In the genomic region with DNA sequence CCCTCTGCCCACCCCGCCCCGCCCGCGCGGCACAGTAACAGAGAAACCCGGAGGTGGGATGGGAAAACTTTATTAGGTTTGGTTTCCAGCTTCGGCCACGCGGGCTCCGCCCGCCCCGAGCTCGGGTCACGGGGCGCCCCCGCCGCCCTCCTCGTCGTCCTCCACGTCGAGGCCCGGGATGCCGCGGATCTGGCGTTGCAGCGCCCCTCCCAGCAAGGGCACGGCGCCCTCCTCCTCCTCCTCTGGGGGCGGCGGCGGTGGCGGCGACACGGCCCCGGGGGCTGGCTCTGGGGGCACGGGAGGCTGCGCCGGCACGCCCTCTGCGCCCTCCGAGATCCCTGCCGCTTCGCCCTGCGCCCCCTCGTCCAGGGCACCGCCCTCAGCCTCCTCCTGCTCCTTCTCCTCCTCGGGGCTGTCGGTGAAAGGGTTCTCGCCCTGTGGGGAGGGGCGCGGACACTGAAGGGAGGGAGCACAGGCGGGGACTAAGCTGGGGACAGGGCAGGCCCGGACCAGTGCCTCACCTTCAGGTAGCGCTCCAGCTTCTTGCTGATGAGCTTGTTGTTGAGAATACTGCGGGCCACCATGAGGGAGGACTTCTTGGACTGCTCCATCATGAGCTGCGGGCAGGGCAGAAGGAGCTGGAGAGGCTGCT, we compare ENCODE assay signal across 1 cellular context.
TF ChIP-seq lines count a peak whose summit lies in the region.

No MANE protein-coding gene starts in this region.

TF ChIP-seq in HepG2, 621 proteins besides CTCF, POLR2A, EP300 and RAD21 (continued from another document and continues in another):
- TF ChIP-seq, protein P1, sequence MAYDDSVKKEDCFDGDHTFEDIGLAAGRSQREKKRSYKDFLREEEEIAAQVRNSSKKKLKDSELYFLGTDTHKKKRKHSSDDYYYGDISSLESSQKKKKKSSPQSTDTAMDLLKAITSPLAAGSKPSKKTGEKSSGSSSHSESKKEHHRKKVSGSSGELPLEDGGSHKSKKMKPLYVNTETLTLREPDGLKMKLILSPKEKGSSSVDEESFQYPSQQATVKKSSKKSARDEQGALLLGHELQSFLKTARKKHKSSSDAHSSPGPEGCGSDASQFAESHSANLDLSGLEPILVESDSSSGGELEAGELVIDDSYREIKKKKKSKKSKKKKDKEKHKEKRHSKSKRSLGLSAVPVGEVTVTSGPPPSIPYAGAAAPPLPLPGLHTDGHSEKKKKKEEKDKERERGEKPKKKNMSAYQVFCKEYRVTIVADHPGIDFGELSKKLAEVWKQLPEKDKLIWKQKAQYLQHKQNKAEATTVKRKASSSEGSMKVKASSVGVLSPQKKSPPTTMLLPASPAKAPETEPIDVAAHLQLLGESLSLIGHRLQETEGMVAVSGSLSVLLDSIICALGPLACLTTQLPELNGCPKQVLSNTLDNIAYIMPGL (CRISPR knock-in tag; IDR thresholded peaks at IDR 0.05; ENCODE audit: borderline replicate concordance in 1 of 2, low read depth in 1 of 2): peak in 1 of 2 experiments; percentile 35; a peak in 1 of 4 replicates
- no peak for TF ChIP-seq FOXA1 (IDR thresholded peaks at IDR 0.05)
- TF ChIP-seq FOXA1 (CRISPR knock-in tag; IDR thresholded peaks at IDR 0.05): no peak
- no peak for TF ChIP-seq LCORL (IDR thresholded peaks at IDR 0.05)
- TF ChIP-seq LCORL (CRISPR knock-in tag; IDR thresholded peaks at IDR 0.05): peak; percentile 59; the same call in 1 of the 2 replicates
- TF ChIP-seq THAP8 (CRISPR knock-in tag; IDR thresholded peaks at IDR 0.05; ENCODE audit: borderline replicate concordance): 0 out of 2 replicates have a peak, but pooled peaks have one; percentile 53
- no peak for TF ChIP-seq NFE2L1 (CRISPR knock-in tag; IDR thresholded peaks at IDR 0.05; ENCODE audit: borderline replicate concordance)
- TF ChIP-seq ZNF567 (CRISPR knock-in tag; IDR thresholded peaks at IDR 0.05; ENCODE audit: borderline replicate concordance): peak; percentile 53; the same call in 1 of the 2 replicates
- TF ChIP-seq KLF12 (CRISPR knock-in tag; IDR thresholded peaks at IDR 0.05; ENCODE audit: borderline replicate concordance): peak; percentile 63
- no peak for TF ChIP-seq FOXM1 (CRISPR knock-in tag; IDR thresholded peaks at IDR 0.05)
- no peak for TF ChIP-seq ZSCAN21 (CRISPR knock-in tag; IDR thresholded peaks at IDR 0.05; ENCODE audit: borderline replicate concordance)
- TF ChIP-seq GABPB1 (CRISPR knock-in tag; IDR thresholded peaks at IDR 0.05): peak; percentile 23; the same call in 1 of the 2 replicates
- TF ChIP-seq YEATS2 (CRISPR knock-in tag; IDR thresholded peaks at IDR 0.05; ENCODE audit: borderline replicate concordance): 0 out of 2 replicates have a peak, but pooled peaks have one; percentile 4
- TF ChIP-seq PBX2 (CRISPR knock-in tag; IDR thresholded peaks at IDR 0.05): no peak
- no peak; the same call in 1 of the 2 replicates for TF ChIP-seq ZNF335 (CRISPR knock-in tag; IDR thresholded peaks at IDR 0.05)
- no peak for TF ChIP-seq ZNF558 (CRISPR knock-in tag; IDR thresholded peaks at IDR 0.05; ENCODE audit: borderline replicate concordance)
- TF ChIP-seq ZNF143 (CRISPR knock-in tag; IDR thresholded peaks at IDR 0.05): no peak; the same call in 1 of the 2 replicates
- TF ChIP-seq PAX8 (CRISPR knock-in tag; IDR thresholded peaks at IDR 0.05; ENCODE audit: borderline replicate concordance): no peak
- peak; percentile 87 for TF ChIP-seq DMAP1 (CRISPR knock-in tag; IDR thresholded peaks at IDR 0.05)
- peak; percentile 12; the same call in 1 of the 2 replicates for TF ChIP-seq KDM5B (CRISPR knock-in tag; IDR thresholded peaks at IDR 0.05; ENCODE audit: borderline replicate concordance)
- 0 out of 2 replicates have a peak, but pooled peaks have one; percentile 31 for TF ChIP-seq SMAD1 (CRISPR knock-in tag; IDR thresholded peaks at IDR 0.05; ENCODE audit: borderline replicate concordance, low read depth)
- peak; percentile 10; the same call in 1 of the 2 replicates for TF ChIP-seq ETV5 (CRISPR knock-in tag; IDR thresholded peaks at IDR 0.05; ENCODE audit: borderline replicate concordance)
- peak; percentile 2 for TF ChIP-seq TEAD3 (CRISPR knock-in tag; optimal IDR thresholded peaks at IDR 0.05; ENCODE audit: borderline replicate concordance)
- 0 out of 2 replicates have a peak, but pooled peaks have one; percentile 5 for TF ChIP-seq IRF2 (CRISPR knock-in tag; IDR thresholded peaks at IDR 0.05)
- TF ChIP-seq ZNF180 (CRISPR knock-in tag; IDR thresholded peaks at IDR 0.05; ENCODE audit: borderline replicate concordance, low read depth): no peak
- TF ChIP-seq ZNF768 (CRISPR knock-in tag; IDR thresholded peaks at IDR 0.05): peak; percentile 8; the same call in 1 of the 2 replicates
- TF ChIP-seq ZBTB8A (CRISPR knock-in tag; IDR thresholded peaks at IDR 0.05; ENCODE audit: borderline replicate concordance, low read depth): peak; percentile 90; the same call in 1 of the 2 replicates
- TF ChIP-seq ZNF552 (CRISPR knock-in tag; IDR thresholded peaks at IDR 0.05; ENCODE audit: borderline replicate concordance): no peak
- TF ChIP-seq ZNF263 (CRISPR knock-in tag; IDR thresholded peaks at IDR 0.05): peak; percentile 80
- TF ChIP-seq, protein P2, sequence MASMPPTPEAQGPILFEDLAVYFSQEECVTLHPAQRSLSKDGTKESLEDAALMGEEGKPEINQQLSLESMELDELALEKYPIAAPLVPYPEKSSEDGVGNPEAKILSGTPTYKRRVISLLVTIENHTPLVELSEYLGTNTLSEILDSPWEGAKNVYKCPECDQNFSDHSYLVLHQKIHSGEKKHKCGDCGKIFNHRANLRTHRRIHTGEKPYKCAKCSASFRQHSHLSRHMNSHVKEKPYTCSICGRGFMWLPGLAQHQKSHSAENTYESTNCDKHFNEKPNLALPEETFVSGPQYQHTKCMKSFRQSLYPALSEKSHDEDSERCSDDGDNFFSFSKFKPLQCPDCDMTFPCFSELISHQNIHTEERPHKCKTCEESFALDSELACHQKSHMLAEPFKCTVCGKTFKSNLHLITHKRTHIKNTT (CRISPR knock-in tag; IDR thresholded peaks at IDR 0.05): 0 out of 2 replicates have a peak, but pooled peaks have one; percentile 14
- no peak for TF ChIP-seq TRIM24 (CRISPR knock-in tag; IDR thresholded peaks at IDR 0.05)
- TF ChIP-seq ZNF784 (CRISPR knock-in tag; IDR thresholded peaks at IDR 0.05; ENCODE audit: borderline replicate concordance): no peak
- 0 out of 2 replicates have a peak, but pooled peaks have one; percentile 1 for TF ChIP-seq MNT (IDR thresholded peaks at IDR 0.05)
- 0 out of 2 replicates have a peak, but pooled peaks have one; percentile 44 for TF ChIP-seq RFXAP (CRISPR knock-in tag; IDR thresholded peaks at IDR 0.05; ENCODE audit: borderline replicate concordance)
- TF ChIP-seq ZNF160 (CRISPR knock-in tag; IDR thresholded peaks at IDR 0.05): no peak
- TF ChIP-seq RARA (CRISPR knock-in tag; IDR thresholded peaks at IDR 0.05): no peak
- TF ChIP-seq PAXIP1 (CRISPR knock-in tag; conservative IDR thresholded peaks at IDR 0.05): peak; percentile 28; the same call in 1 of the 2 replicates
- TF ChIP-seq, protein P3, sequence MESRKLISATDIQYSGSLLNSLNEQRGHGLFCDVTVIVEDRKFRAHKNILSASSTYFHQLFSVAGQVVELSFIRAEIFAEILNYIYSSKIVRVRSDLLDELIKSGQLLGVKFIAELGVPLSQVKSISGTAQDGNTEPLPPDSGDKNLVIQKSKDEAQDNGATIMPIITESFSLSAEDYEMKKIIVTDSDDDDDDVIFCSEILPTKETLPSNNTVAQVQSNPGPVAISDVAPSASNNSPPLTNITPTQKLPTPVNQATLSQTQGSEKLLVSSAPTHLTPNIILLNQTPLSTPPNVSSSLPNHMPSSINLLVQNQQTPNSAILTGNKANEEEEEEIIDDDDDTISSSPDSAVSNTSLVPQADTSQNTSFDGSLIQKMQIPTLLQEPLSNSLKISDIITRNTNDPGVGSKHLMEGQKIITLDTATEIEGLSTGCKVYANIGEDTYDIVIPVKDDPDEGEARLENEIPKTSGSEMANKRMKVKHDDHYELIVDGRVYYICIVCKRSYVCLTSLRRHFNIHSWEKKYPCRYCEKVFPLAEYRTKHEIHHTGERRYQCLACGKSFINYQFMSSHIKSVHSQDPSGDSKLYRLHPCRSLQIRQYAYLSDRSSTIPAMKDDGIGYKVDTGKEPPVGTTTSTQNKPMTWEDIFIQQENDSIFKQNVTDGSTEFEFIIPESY (CRISPR knock-in tag; IDR thresholded peaks at IDR 0.05): peak; percentile 81
- TF ChIP-seq, protein P4, sequence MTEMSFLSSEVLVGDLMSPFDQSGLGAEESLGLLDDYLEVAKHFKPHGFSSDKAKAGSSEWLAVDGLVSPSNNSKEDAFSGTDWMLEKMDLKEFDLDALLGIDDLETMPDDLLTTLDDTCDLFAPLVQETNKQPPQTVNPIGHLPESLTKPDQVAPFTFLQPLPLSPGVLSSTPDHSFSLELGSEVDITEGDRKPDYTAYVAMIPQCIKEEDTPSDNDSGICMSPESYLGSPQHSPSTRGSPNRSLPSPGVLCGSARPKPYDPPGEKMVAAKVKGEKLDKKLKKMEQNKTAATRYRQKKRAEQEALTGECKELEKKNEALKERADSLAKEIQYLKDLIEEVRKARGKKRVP (CRISPR knock-in tag; IDR thresholded peaks at IDR 0.05): 0 out of 4 replicates have a peak, but pooled peaks of 1 of the 2 experiments have one; percentile 10
- TF ChIP-seq PLSCR1 (CRISPR knock-in tag; IDR thresholded peaks at IDR 0.05; ENCODE audit: borderline replicate concordance): no peak
